ENCODE assay signal across 8 cellular contexts in genomic region chr2:54106631-54107454, GRCh38. TPM values are rescaled to one million over a fixed set of nuclear protein-coding genes. Genes with fewer than 3 reads are reported as not detected.
A peak's percentile ranks its signal among the peaks of the same experiment; 100 is the strongest.
DNase-seq lines count a peak whose midpoint lies in the region; ATAC-seq and TF ChIP-seq lines count a peak whose summit lies in the region.

No MANE protein-coding gene starts in this region.

- H3K4me3 Mint-ChIP-seq in endothelial cell (ENCODE audit: unreplicated experiment), result no peak overlapping the region

- no peaks in the 10 kb centered on the region for H3K9me3 Mint-ChIP-seq in endothelial cell (ENCODE audit: unreplicated experiment)

- no peak overlapping the region for H3K4me3 ChIP-seq in mucosa of descending colon

- no peaks in the 10 kb centered on the region for H3K27me3 Mint-ChIP-seq in endothelial cell (ENCODE audit: unreplicated experiment)

- no peaks in the 10 kb centered on the region for H3K36me3 ChIP-seq in mucosa of descending colon (ENCODE audit: low read depth)

- H3K9me3 ChIP-seq in mucosa of descending colon, result no peaks in the 10 kb centered on the region

- DNase-seq in stimulated activated naive CD4-positive, alpha-beta T cell (lab: John Stamatoyannopoulos, UW), result peak; percentile 3 to 61 (median 22)
- no peak for DNase-seq in stimulated activated naive CD4-positive, alpha-beta T cell treated with Interleukin-2 at 50 U/mL for 16 hours (lab: John Stamatoyannopoulos, UW)
- DNase-seq in NCI-H2171 treated with DMSO at 0.1 percent for 48 hours (lab: John Stamatoyannopoulos, UW) (peak; percentile 74), endothelial cell (ENCODE audit: low spot score) (peak; percentile 33), mucosa of descending colon (peak in 1 of 3 donors; percentile 62), HK-2 (ENCODE audit: unreplicated experiment) (no peak)
- DNase-seq in activated CD4-positive, alpha-beta T cell treated with anti-CD3 and anti-CD28 coated beads for 48 hours, result peak; percentile 40

- no peaks in the 10 kb centered on the region for H3K36me3 Mint-ChIP-seq in endothelial cell (ENCODE audit: low read depth, unreplicated experiment)

- intact Hi-C loops in mucosa of descending colon (cut with DNase I, micrococcal nuclease), result no loop called here

- H3K4me1 ChIP-seq in mucosa of descending colon (ENCODE audit: low read depth), result no peaks in the 10 kb centered on the region

- TF ChIP-seq CTCF in endothelial cell (IDR thresholded peaks at IDR 0.05; ENCODE audit: unreplicated experiment) (no peak), mucosa of descending colon (IDR thresholded peaks at IDR 0.05) (peak; percentile 21)

- no peak overlapping the region for H3K27ac Mint-ChIP-seq in endothelial cell (ENCODE audit: unreplicated experiment)

- H3K4me1 Mint-ChIP-seq in endothelial cell (ENCODE audit: unreplicated experiment), result peaks cover 4% of the 10 kb centered on the region

- ATAC-seq in HG02588 (IDR thresholded peaks at IDR 0.05; ENCODE audit: unreplicated experiment) (peak; percentile 71), mucosa of descending colon (peak; percentile 81)

RNA-seq across cellular contexts. Expression of gene ACYP2, which starts 8.6 kb away (rescaled TPM):
- total RNA-seq in endothelial cell (ENCODE audit: unreplicated experiment), result 7.0 TPM
- total RNA-seq in mucosa of descending colon, result 10 to 100 TPM; 10.7 to 17.8 (median 13.8) TPM

Comparison
In these comparisons a context has a peak if more than half of its experiments do, and no peak if none do; other contexts are left out.
1. DNase-seq: peak in stimulated activated naive CD4-positive, alpha-beta T cell (6 of 6), NCI-H2171 treated with DMSO at 0.1 percent for 48 hours (single experiment), activated CD4-positive, alpha-beta T cell treated with anti-CD3 and anti-CD28 coated beads for 48 hours (single experiment) and endothelial cell (single experiment); none in stimulated activated naive CD4-positive, alpha-beta T cell treated with Interleukin-2 at 50 U/mL for 16 hours (single experiment) and HK-2 (single experiment).